Comparison of ENCODE assay signal across 8 cellular contexts in the genomic region with DNA sequence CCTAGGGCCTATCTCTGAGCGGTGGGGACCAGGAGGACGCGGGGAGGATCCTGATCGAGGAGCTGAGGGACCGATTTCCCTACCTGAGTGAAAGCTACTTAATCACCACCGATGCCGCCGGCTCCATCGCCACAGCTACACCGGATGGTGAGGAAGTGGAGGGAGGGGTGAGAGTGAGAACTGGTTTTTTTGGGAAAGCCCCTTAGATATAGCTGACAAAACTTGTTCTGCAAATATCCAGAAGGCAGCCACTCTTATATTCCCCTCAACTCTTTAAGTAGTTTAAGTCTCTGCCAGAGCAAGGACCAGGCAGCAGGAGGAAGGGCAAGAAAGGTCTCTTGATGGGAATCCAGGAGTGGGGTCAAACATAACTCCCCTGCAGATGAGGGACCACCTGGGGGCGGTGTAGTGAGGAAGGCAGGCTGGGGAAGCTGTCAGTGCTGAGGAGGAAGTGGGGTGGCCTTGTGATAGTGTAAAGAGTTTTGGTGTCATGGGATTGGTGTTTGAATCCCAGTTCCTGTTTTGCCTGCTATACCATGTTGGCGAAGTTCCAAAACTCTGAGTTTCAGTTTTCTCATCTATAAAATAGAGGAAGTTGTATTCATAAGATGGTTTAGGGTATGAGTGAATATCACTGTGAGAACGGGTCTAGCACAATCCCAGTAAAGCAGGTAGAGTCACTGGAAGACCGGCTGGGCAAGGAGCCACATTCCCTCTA. TPM values are rescaled to one million over a fixed set of nuclear protein-coding genes. Genes with fewer than 3 reads are reported as not detected.
DNase-seq lines count a peak whose midpoint lies in the region; ATAC-seq and TF ChIP-seq lines count a peak whose summit lies in the region.

No MANE protein-coding gene starts in this region.

- TF ChIP-seq CTCF in DND-41 (IDR thresholded peaks at IDR 0.05; ENCODE audit: borderline replicate concordance, extremely low read depth, low read length, poor library complexity, severe bottlenecking) (peak; percentile 39), MM.1S (IDR thresholded peaks at IDR 0.05; ENCODE audit: low read length) (peak; percentile 43)

- H3K9me3 ChIP-seq in DND-41 (ENCODE audit: insufficient read depth, low read length, severe bottlenecking), result no peaks in the 10 kb centered on the region
- H3K9me3 ChIP-seq in MM.1S (replicated peaks; ENCODE audit: insufficient read depth, low read length), result no peaks in the 10 kb centered on the region

- ATAC-seq in DND-41 (ENCODE audit: insufficient read depth, low read depth) (no peak), GM21526 (IDR thresholded peaks at IDR 0.05; ENCODE audit: low FRiP score, unreplicated experiment) (peak; percentile 39), HG03439 (IDR thresholded peaks at IDR 0.05; ENCODE audit: unreplicated experiment) (no peak)
- peak; percentile 31 for ATAC-seq in stimulated activated effector memory CD8-positive, alpha-beta T cell treated with anti-CD3 and anti-CD28 coated beads, Interleukin-12 subunit alpha, Interleukin-12 subunit beta, amount 100 ng/mL, for 72 hours

- H3K9ac ChIP-seq in DND-41 (ENCODE audit: low read depth, low read length), result no peak overlapping the region; the same call in 1 of the 2 replicates
- peak overlapping the region; percentile 23; the same call in 1 of the 2 replicates for H3K9ac ChIP-seq in MM.1S (ENCODE audit: low read length)

- H3K27me3 ChIP-seq in DND-41 (ENCODE audit: insufficient read depth, low read length, poor library complexity) (no peaks in the 10 kb centered on the region), MM.1S (replicated peaks; ENCODE audit: insufficient read depth, low read length) (no peaks in the 10 kb centered on the region)

- no peaks in the 10 kb centered on the region for H3K9me2 ChIP-seq in MM.1S (replicated peaks; ENCODE audit: insufficient read depth, low read length)

- H4K20me1 ChIP-seq in DND-41 (ENCODE audit: insufficient read depth, low read length) (peaks cover 15% of the 10 kb centered on the region), MM.1S (ENCODE audit: insufficient read depth, low read length) (no peaks in the 10 kb centered on the region)

- peaks cover 17% of the 10 kb centered on the region for H3F3A ChIP-seq in MM.1S (ENCODE audit: insufficient read depth, low read length)

- H3K36me3 Mint-ChIP-seq in stimulated activated effector memory CD8-positive, alpha-beta T cell treated with anti-CD3 and anti-CD28 coated beads, Interleukin-12 subunit alpha, Interleukin-12 subunit beta, amount 100 ng/mL, for 72 hours, result peaks cover 54% of the 10 kb centered on the region

- no peaks in the 10 kb centered on the region for H3K9me3 Mint-ChIP-seq in stimulated activated effector memory CD8-positive, alpha-beta T cell treated with anti-CD3 and anti-CD28 coated beads, Interleukin-12 subunit alpha, Interleukin-12 subunit beta, amount 100 ng/mL, for 72 hours

- peaks cover 62% of the 10 kb centered on the region for H3K4me1 Mint-ChIP-seq in stimulated activated effector memory CD8-positive, alpha-beta T cell treated with anti-CD3 and anti-CD28 coated beads, Interleukin-12 subunit alpha, Interleukin-12 subunit beta, amount 100 ng/mL, for 72 hours

- H3K4me2 ChIP-seq in DND-41 (ENCODE audit: insufficient read depth, low read length), result 0 out of 2 replicates have a peak overlapping the region, but pooled peaks have one; percentile 6
- H3K4me2 ChIP-seq in MM.1S (ENCODE audit: low read depth, low read length), result peak overlapping the region; percentile 72

- H2AFZ ChIP-seq in DND-41 (ENCODE audit: low read depth, low read length), result no peak overlapping the region
- peak overlapping the region; percentile 18; the same call in 1 of the 2 replicates for H2AFZ ChIP-seq in MM.1S (ENCODE audit: low read length)

- no peak overlapping the region for H3K4me3 ChIP-seq in DND-41 (ENCODE audit: low read depth in 1 of 2, low read length in 2 of 2)
- peak overlapping the region; percentile 37 for H3K4me3 ChIP-seq in MM.1S (ENCODE audit: low read length)

- DNase-seq in DND-41, result peak; percentile 26
- peak; percentile 67 for DNase-seq in MM.1S
- peak; percentile 35 for DNase-seq in activated T-cell treated with anti-CD3 and anti-CD28 coated beads for 1 hour (ENCODE audit: low read depth)
- DNase-seq in inferior parietal cortex (ENCODE audit: extremely low spot score), result peak; percentile 49
- DNase-seq in stimulated activated effector memory CD8-positive, alpha-beta T cell treated with anti-CD3 and anti-CD28 coated beads, Interleukin-12 subunit alpha, Interleukin-12 subunit beta, amount 100 ng/mL, for 72 hours (ENCODE audit: low spot score in 2 of 2), result peak; percentile 25 to 61
- DNase-seq in G401 (ENCODE audit: low spot score), result no peak

- H3K36me3 ChIP-seq in DND-41 (ENCODE audit: insufficient read depth, low read length) (peaks cover 52% of the 10 kb centered on the region), MM.1S (replicated peaks; ENCODE audit: insufficient read depth, low read length) (no peaks in the 10 kb centered on the region)

- H3K4me1 ChIP-seq in DND-41 (ENCODE audit: insufficient read depth, low read length), result peaks cover 46% of the 10 kb centered on the region
- peaks cover 39% of the 10 kb centered on the region for H3K4me1 ChIP-seq in MM.1S (ENCODE audit: low read length)

- H3K4me3 Mint-ChIP-seq in stimulated activated effector memory CD8-positive, alpha-beta T cell treated with anti-CD3 and anti-CD28 coated beads, Interleukin-12 subunit alpha, Interleukin-12 subunit beta, amount 100 ng/mL, for 72 hours, result peak overlapping the region; percentile 60

- in situ Hi-C loops in G401 (cut with HindIII; ENCODE audit: low sequenced_read_pairs), result no loop called here

- peak overlapping the region; percentile 84 for H3K27ac Mint-ChIP-seq in stimulated activated effector memory CD8-positive, alpha-beta T cell treated with anti-CD3 and anti-CD28 coated beads, Interleukin-12 subunit alpha, Interleukin-12 subunit beta, amount 100 ng/mL, for 72 hours

- H3K27ac ChIP-seq in DND-41 (ENCODE audit: low read length) (peak overlapping the region; percentile 38; the same call in 1 of the 2 replicates), MM.1S (ENCODE audit: low read length) (peak overlapping the region; percentile 71)

- peaks cover 30% of the 10 kb centered on the region for H3K79me2 ChIP-seq in DND-41 (ENCODE audit: insufficient read depth, low read length)
- H3K79me2 ChIP-seq in MM.1S (ENCODE audit: low read length), result peaks cover 55% of the 10 kb centered on the region

RNA-seq across cellular contexts. Expression of a gene that starts 3.4 kb away (rescaled TPM):
- total RNA-seq in G401 (2014; rRNA removed; shearing (Covaris generic)), result 35.0 and 43.6 TPM in 2 replicates

RNA-seq across cellular contexts. Expression of a gene that starts 58.2 kb away (rescaled TPM):
- total RNA-seq in G401 (2014; rRNA removed; shearing (Covaris generic)), result 4.3 and 17.9 TPM in 2 replicates

RNA-seq across cellular contexts. Expression of a gene that starts 58.6 kb away (rescaled TPM):
- total RNA-seq in G401 (2014; rRNA removed; shearing (Covaris generic)), result 13.2 and 17.5 TPM in 2 replicates

Comparison
In these comparisons a context has a peak if more than half of its experiments do, and no peak if none do; other contexts are left out.
1. ATAC-seq: peak in GM21526 (single experiment) and stimulated activated effector memory CD8-positive, alpha-beta T cell treated with anti-CD3 and anti-CD28 coated beads, Interleukin-12 subunit alpha, Interleukin-12 subunit beta, amount 100 ng/mL, for 72 hours (single experiment); none in DND-41 (single experiment) and HG03439 (single experiment).